34 cellular contexts compared by ENCODE assay signal in genomic region chr2:68961380-68961779, GRCh38. TPM values are rescaled to one million over a fixed set of nuclear protein-coding genes. Genes with fewer than 3 reads are reported as not detected.
"Had no signal": no experiment of that assay in that cellular context is flagged by ENCODE, and none has a peak within 500 bp of the region (broad histone marks: within the 10 kb centered on the region; RNA-seq: fewer than 3 reads in every experiment).

No MANE protein-coding gene starts in this region.

- H3K4me1 ChIP-seq: SJCRH30 had no signal

- H3K9me3 ChIP-seq: SJCRH30 had no signal

- H3K27me3 ChIP-seq: SJCRH30 had no signal

- ATAC-seq: activated CD8-positive, alpha-beta memory T cell treated with anti-CD3 and anti-CD28 coated beads, Interleukin-2, amount 10 ng/mL, durations not matched to agents 7 days and 5 days; activated naive CD8-positive, alpha-beta T cell treated with anti-CD3 and anti-CD28 coated beads, Interleukin-2, amount 50 U/mL, for 24 hours; Panc1 had no signal

- H3K27ac ChIP-seq: SJCRH30, SK-N-MC, WERI-Rb-1 had no signal

- DNase-seq: activated CD4-positive, alpha-beta memory T cell treated with anti-CD3 and anti-CD28 coated beads, Interleukin-2, amount 10 ng/mL, durations not matched to agents 7 days and 5 days; activated CD4-positive, alpha-beta T cell treated with anti-CD3 and anti-CD28 coated beads for 1 hour; activated CD4-positive, alpha-beta T cell treated with anti-CD3 and anti-CD28 coated beads for 48 hours; activated CD4-positive, CD25-positive, alpha-beta regulatory T cell; activated CD8-positive, alpha-beta memory T cell treated with anti-CD3 and anti-CD28 coated beads for 24 hours; activated CD8-positive, alpha-beta memory T cell treated with anti-CD3 and anti-CD28 coated beads, Interleukin-2, amount 10 ng/mL, durations not matched to agents 7 days and 5 days; activated gamma-delta T cell treated with Interleukin-2 at 50 U/mL for 16 hours; activated naive CD4-positive, alpha-beta T cell treated with anti-CD3 and anti-CD28 coated beads, Interleukin-2, amount 10 ng/mL, durations not matched to agents 7 days and 5 days; activated naive CD8-positive, alpha-beta T cell treated with anti-CD3 and anti-CD28 coated beads, Interleukin-2, amount 50 U/mL, for 24 hours; activated T-cell treated with anti-CD3 and anti-CD28 coated beads, Interleukin-2, amount 50 U/mL, for 24 hours; anterior cingulate cortex; caudate nucleus; cerebellar nuclear complex; Kasumi-1; MM.1S; MV-4-11; NCI-H1092 treated with DMSO at 0.1 percent for 48 hours; NCI-H1417; NCI-H1694; NCI-H1930; NCI-H2081 treated with DMSO at 0.1 percent for 48 hours; NCI-H226; NCI-H524 treated with DMSO at 0.1 percent for 48 hours; SHP77; SJCRH30; T1000; WERI-Rb-1 had no signal

- H3K36me3 ChIP-seq: SJCRH30, WERI-Rb-1 had no signal

- H3K4me3 ChIP-seq: SJCRH30, SK-N-MC had no signal

- FAIRE-seq: bronchial epithelial cell had no signal

RNA-seq across cellular contexts. Expression of gene GKN2, which starts 8.7 kb away (rescaled TPM):
- total RNA-seq: activated CD4-positive, alpha-beta memory T cell treated with anti-CD3 and anti-CD28 coated beads, Interleukin-2, amount 10 ng/mL, durations not matched to agents 7 days and 5 days; activated CD8-positive, alpha-beta memory T cell treated with anti-CD3 and anti-CD28 coated beads, Interleukin-2, amount 10 ng/mL, durations not matched to agents 7 days and 5 days; activated T-helper 2 cell treated with anti-CD3 and anti-CD28 coated beads, Interferon-gamma antibody, Interleukin-2, Interleukin-4, amounts not matched to agents 10 μg/mL and 5 μg/mL and 100 μg/mL, durations not matched to agents 14 hours and 24 hours and 36 hours; bronchial epithelial cell; RPMI7951; SJCRH30; T-helper 1 cell treated with Interleukin-12 subunit alpha and Interleukin-12 subunit beta and Interleukin-4 antibody, amounts not matched to agents 30 ng/mL and 1 ng/mL, for 36 hours; T-helper 2 cell treated with Interferon-gamma antibody and Interleukin-4, amounts not matched to agents 100 ng/mL and 5 ng/mL, for 36 hours had no signal

RNA-seq across cellular contexts. Expression of gene GKN1, which starts 13.1 kb away (rescaled TPM):
- total RNA-seq: activated CD4-positive, alpha-beta memory T cell treated with anti-CD3 and anti-CD28 coated beads, Interleukin-2, amount 10 ng/mL, durations not matched to agents 7 days and 5 days; activated CD8-positive, alpha-beta memory T cell treated with anti-CD3 and anti-CD28 coated beads, Interleukin-2, amount 10 ng/mL, durations not matched to agents 7 days and 5 days; activated T-helper 2 cell treated with anti-CD3 and anti-CD28 coated beads, Interferon-gamma antibody, Interleukin-2, Interleukin-4, amounts not matched to agents 10 μg/mL and 5 μg/mL and 100 μg/mL, durations not matched to agents 14 hours and 24 hours and 36 hours; bronchial epithelial cell; RPMI7951; SJCRH30; T-helper 1 cell treated with Interleukin-12 subunit alpha and Interleukin-12 subunit beta and Interleukin-4 antibody, amounts not matched to agents 30 ng/mL and 1 ng/mL, for 36 hours; T-helper 2 cell treated with Interferon-gamma antibody and Interleukin-4, amounts not matched to agents 100 ng/mL and 5 ng/mL, for 36 hours had no signal

RNA-seq across cellular contexts. Expression of gene ANTXR1, which starts 51.6 kb away (rescaled TPM):
- total RNA-seq: activated CD4-positive, alpha-beta memory T cell treated with anti-CD3 and anti-CD28 coated beads, Interleukin-2, amount 10 ng/mL, durations not matched to agents 7 days and 5 days; activated T-helper 2 cell treated with anti-CD3 and anti-CD28 coated beads, Interferon-gamma antibody, Interleukin-2, Interleukin-4, amounts not matched to agents 10 μg/mL and 5 μg/mL and 100 μg/mL, durations not matched to agents 14 hours and 24 hours and 36 hours; T-helper 2 cell treated with Interferon-gamma antibody and Interleukin-4, amounts not matched to agents 100 ng/mL and 5 ng/mL, for 36 hours had no signal
